Comparison of ENCODE assay signal across 8 cellular contexts in the genomic region with DNA sequence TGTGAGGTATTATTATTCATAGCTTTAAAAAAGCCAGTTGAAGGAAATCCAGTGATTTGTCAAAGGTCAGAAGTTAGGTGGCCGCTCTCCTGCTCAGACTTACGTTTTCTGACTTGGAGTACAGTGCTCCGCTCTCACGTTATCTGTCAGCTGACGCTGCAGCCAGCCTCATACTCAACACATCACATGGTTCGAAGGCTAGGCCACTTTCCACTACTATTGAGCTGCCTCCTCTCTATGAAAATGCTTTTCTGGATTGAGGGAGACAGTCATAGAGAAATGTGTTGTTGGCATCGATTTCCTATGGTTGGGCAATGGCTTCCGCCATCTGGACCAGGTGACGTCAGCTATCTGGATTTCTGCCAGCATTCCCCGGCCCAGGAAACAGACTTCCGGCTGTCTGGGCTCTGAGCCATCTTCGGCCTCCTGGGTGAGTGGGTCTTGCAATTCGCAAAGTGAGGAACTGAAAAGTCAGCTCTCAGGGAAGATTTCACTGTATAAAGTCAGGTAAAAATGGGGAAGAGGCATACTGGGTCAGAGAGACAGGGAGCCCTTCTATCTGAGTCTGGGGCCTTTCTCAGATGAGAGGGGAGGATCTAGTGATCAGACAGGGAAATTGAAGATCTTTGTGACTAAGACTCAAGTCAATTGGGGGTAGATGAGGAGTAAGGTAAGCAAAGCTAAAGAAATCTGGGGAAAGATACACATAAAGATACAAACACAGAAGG. TPM values are rescaled to one million over a fixed set of nuclear protein-coding genes. Genes with fewer than 3 reads are reported as not detected.
A peak's percentile ranks its signal among the peaks of the same experiment; 100 is the strongest.
DNase-seq lines count a peak whose midpoint lies in the region; ATAC-seq and TF ChIP-seq lines count a peak whose summit lies in the region.

No MANE protein-coding gene starts in this region.

- DNase-seq in AG09319 (ENCODE audit: extremely low read depth, low read depth) (peak; percentile 98), HCEC 1CT (peak; percentile 99), NCI-H460 (ENCODE audit: extremely low read depth, low read depth) (peak; percentile 96), fibroblast of the conjunctiva (ENCODE audit: low read depth) (peak; percentile 98), neuronal stem cell (ENCODE audit: low spot score) (no peak), NCI-H526 treated with DMSO at 0.1 percent for 48 hours (lab: John Stamatoyannopoulos, UW) (no peak)
- DNase-seq in activated CD8-positive, alpha-beta T cell treated with anti-CD3 and anti-CD28 coated beads, Interleukin-2, amount 10 ng/mL, durations not matched to agents 7 days and 5 days, result no peak

- H3K27me3 ChIP-seq in neuronal stem cell (ENCODE audit: control insufficient read depth in 3 of 3, insufficient read depth in 3 of 3, low read depth in 1 of 3, low read length in 3 of 3), result no peaks in the 10 kb centered on the region

- H3K4me2 ChIP-seq in neuronal stem cell (ENCODE audit: insufficient read depth, low read length, poor library complexity, severe bottlenecking), result no peak overlapping the region

- H2BK15ac ChIP-seq in neuronal stem cell (ENCODE audit: low read length), result no peak overlapping the region

- H3K4ac ChIP-seq in neuronal stem cell (ENCODE audit: low read length), result no peak overlapping the region

- TF ChIP-seq CTCF in AG09319 (IDR thresholded peaks at IDR 0.05; ENCODE audit: low read depth, low read length), result no peak

- no peaks in the 10 kb centered on the region for H3K36me3 ChIP-seq in neuronal stem cell (replicated peaks in 1 of 2; ENCODE audit: control insufficient read depth in 2 of 2, insufficient read depth in 2 of 2, low read length in 2 of 2)

- H3K9me3 ChIP-seq in neuronal stem cell (replicated peaks in 1 of 2; ENCODE audit: control insufficient read depth in 2 of 2, insufficient read depth in 1 of 2, low read depth in 1 of 2, low read length in 2 of 2), result peaks cover 3 to 4% of the 10 kb centered on the region in 2 donors

- CTCF ChIA-PET in activated CD8-positive, alpha-beta T cell treated with anti-CD3 and anti-CD28 coated beads, Interleukin-2, amount 10 ng/mL, durations not matched to agents 7 days and 5 days (lab: Charles Lee), result interaction anchor here (0.7 to 2.3 kb wide), 7 partner anchors 9 to 306 kb away, joined by 3 to 12 read pairs (median 4); partner anchors contain the start of gene IER3

- H4K91ac ChIP-seq in neuronal stem cell (ENCODE audit: low read depth, low read length, poor library complexity), result no peak overlapping the region

- no peak overlapping the region for H3K9ac ChIP-seq in neuronal stem cell (ENCODE audit: low read depth, low read length, poor library complexity)

- H3K4me1 ChIP-seq in neuronal stem cell (ENCODE audit: control insufficient read depth in 2 of 2, insufficient read depth in 1 of 2, low read depth in 1 of 2, low read length in 2 of 2), result peaks cover 0 to 4% of the 10 kb centered on the region in 2 donors

- H3K27ac ChIP-seq in neuronal stem cell (replicated peaks; ENCODE audit: low read length), result no peak overlapping the region

- H2BK120ac ChIP-seq in neuronal stem cell (ENCODE audit: low read depth, low read length), result no peak overlapping the region

- H2BK12ac ChIP-seq in neuronal stem cell (ENCODE audit: low read length), result no peak overlapping the region

- H2BK5ac ChIP-seq in neuronal stem cell (ENCODE audit: low read length), result no peak overlapping the region

- peak overlapping the region; percentile 48 for H3K27ac Mint-ChIP-seq in activated CD8-positive, alpha-beta T cell treated with anti-CD3 and anti-CD28 coated beads, Interleukin-2, amount 10 ng/mL, durations not matched to agents 7 days and 5 days

- no peak overlapping the region for H3K4me3 Mint-ChIP-seq in activated CD8-positive, alpha-beta T cell treated with anti-CD3 and anti-CD28 coated beads, Interleukin-2, amount 10 ng/mL, durations not matched to agents 7 days and 5 days

- POLR2A ChIA-PET in activated CD8-positive, alpha-beta T cell treated with anti-CD3 and anti-CD28 coated beads, Interleukin-2, amount 10 ng/mL, durations not matched to agents 7 days and 5 days (lab: Charles Lee), result interaction anchor here (1.1 to 2.2 kb wide), 6 partner anchors 9 to 38 kb away, joined by 3 to 9 read pairs (median 4); partner anchors contain the start of gene IER3

- H2AK5ac ChIP-seq in neuronal stem cell (ENCODE audit: low read depth, low read length), result no peak overlapping the region

- peak overlapping the region; percentile 42 for H2AFZ ChIP-seq in neuronal stem cell (ENCODE audit: low read length)

- WGBS in neuronal stem cell (ENCODE audit: extremely low coverage in 2 of 2, insufficient read length in 2 of 2, insufficient replicate concordance in 1 of 2), 2 donors, result no CpG with 5 or more reads among the region's 13 CpGs

- no peak overlapping the region for H3K14ac ChIP-seq in neuronal stem cell (ENCODE audit: low read length)

- H3K36me3 Mint-ChIP-seq in activated CD8-positive, alpha-beta T cell treated with anti-CD3 and anti-CD28 coated beads, Interleukin-2, amount 10 ng/mL, durations not matched to agents 7 days and 5 days (ENCODE audit: low read depth), result peaks cover 5% of the 10 kb centered on the region

- no peaks in the 10 kb centered on the region for H3K79me1 ChIP-seq in neuronal stem cell (ENCODE audit: low read depth, low read length)

- no peak overlapping the region for H3K4me3 ChIP-seq in neuronal stem cell (ENCODE audit: low read length in 2 of 2)

- no peak for ATAC-seq in activated CD8-positive, alpha-beta T cell treated with anti-CD3 and anti-CD28 coated beads, Interleukin-2, amount 10 ng/mL, durations not matched to agents 7 days and 5 days
- no peak for ATAC-seq in HG02642 (IDR thresholded peaks at IDR 0.05; ENCODE audit: poor library complexity, unreplicated experiment)

- no peak overlapping the region for H3K18ac ChIP-seq in neuronal stem cell (ENCODE audit: low read length)

- H3K9me3 Mint-ChIP-seq in activated CD8-positive, alpha-beta T cell treated with anti-CD3 and anti-CD28 coated beads, Interleukin-2, amount 10 ng/mL, durations not matched to agents 7 days and 5 days (ENCODE audit: insufficient read depth), result no peaks in the 10 kb centered on the region

- no peak overlapping the region for H4K8ac ChIP-seq in neuronal stem cell (ENCODE audit: low read depth, low read length)

- H3K4me1 Mint-ChIP-seq in activated CD8-positive, alpha-beta T cell treated with anti-CD3 and anti-CD28 coated beads, Interleukin-2, amount 10 ng/mL, durations not matched to agents 7 days and 5 days (ENCODE audit: low read depth), result peaks cover 76% of the 10 kb centered on the region

- no peaks in the 10 kb centered on the region for H3K27me3 Mint-ChIP-seq in activated CD8-positive, alpha-beta T cell treated with anti-CD3 and anti-CD28 coated beads, Interleukin-2, amount 10 ng/mL, durations not matched to agents 7 days and 5 days (ENCODE audit: low read depth)

- no peak overlapping the region for H3K23ac ChIP-seq in neuronal stem cell (ENCODE audit: low read depth, low read length, poor library complexity)

RNA-seq across cellular contexts. Expression of gene IER3, which starts 37.5 kb away (rescaled TPM):
- total RNA-seq in NCI-H460 (2014; rRNA removed; shearing (Covaris generic)), result 90.1 and 118 TPM in 2 replicates
- 54.8 and 57.3 TPM in 2 replicates for polyA plus RNA-seq in NCI-H460 (2014; cell fraction: nucleus; rRNA removed)
- total RNA-seq in activated CD8-positive, alpha-beta T cell treated with anti-CD3 and anti-CD28 coated beads, Interleukin-2, amount 10 ng/mL, durations not matched to agents 7 days and 5 days, result 10 to 100 TPM; 76.6 to 82.9 TPM
- polyA plus RNA-seq in neuronal stem cell (2013, experiment 1 of 2), result 11.0 TPM
- 10.9 TPM for polyA plus RNA-seq in neuronal stem cell (2013, experiment 2 of 2)

RNA-seq across cellular contexts. Expression of gene FLOT1, which starts 39.4 kb away (rescaled TPM):
- 137 and 149 TPM in 2 replicates for total RNA-seq in NCI-H460 (2014; rRNA removed; shearing (Covaris generic))
- 108 and 142 TPM in 2 replicates for polyA plus RNA-seq in NCI-H460 (2014; cell fraction: nucleus; rRNA removed)
- total RNA-seq in activated CD8-positive, alpha-beta T cell treated with anti-CD3 and anti-CD28 coated beads, Interleukin-2, amount 10 ng/mL, durations not matched to agents 7 days and 5 days, result 100 to 1,000 TPM; 314 to 317 TPM
- polyA plus RNA-seq in neuronal stem cell (2013, experiment 1 of 2), result 107 TPM
- polyA plus RNA-seq in neuronal stem cell (2013, experiment 2 of 2), result 102 TPM

Comparison
In these comparisons a context has a peak if more than half of its experiments do, and no peak if none do; other contexts are left out.
1. DNase-seq: peak in AG09319 (single experiment), HCEC 1CT (single experiment), NCI-H460 (single experiment) and fibroblast of the conjunctiva (single experiment); none in activated CD8-positive, alpha-beta T cell treated with anti-CD3 and anti-CD28 coated beads, Interleukin-2, amount 10 ng/mL, durations not matched to agents 7 days and 5 days (single experiment), neuronal stem cell (single experiment) and NCI-H526 treated with DMSO at 0.1 percent for 48 hours (single experiment).